Comparison of ENCODE assay signal across 24 cellular contexts in the genomic region with DNA sequence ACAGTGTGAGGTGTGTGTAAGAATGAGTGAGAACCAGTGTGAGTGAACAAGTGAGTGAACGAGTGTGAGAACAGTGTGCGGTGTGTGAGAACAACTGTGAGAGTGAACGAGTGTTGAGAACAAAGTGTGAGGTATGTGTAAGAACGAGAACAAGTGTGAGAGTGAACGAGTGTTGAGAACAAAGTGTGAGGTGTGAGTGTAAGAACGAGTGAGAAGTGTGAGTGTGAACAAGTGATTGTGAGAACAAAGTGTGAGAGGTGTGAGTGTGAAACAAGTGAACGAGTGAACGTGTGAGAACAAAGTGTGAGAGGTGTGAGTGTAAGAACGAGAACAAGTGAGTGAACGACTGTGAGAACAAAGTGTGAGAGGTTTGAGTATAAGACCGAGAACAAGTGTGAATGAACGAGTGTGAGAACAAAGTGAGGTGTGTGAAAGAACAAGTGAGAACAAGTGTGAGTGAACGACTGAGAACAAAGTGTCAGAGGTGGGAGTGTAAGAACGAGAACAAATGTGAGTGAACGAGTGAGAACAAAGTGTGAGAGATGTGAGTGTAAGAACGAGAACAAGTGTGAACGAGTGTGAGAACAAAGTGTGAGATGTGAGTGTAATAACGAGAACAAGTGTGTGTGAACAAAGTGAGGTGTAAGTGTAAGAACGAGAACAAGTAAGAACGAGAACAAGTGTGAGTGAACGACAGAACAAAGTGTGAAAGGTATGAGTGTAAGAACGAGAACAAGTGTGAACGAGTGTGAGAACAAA. TPM values are rescaled to one million over a fixed set of nuclear protein-coding genes. Genes with fewer than 3 reads are reported as not detected.
A peak's percentile ranks its signal among the peaks of the same experiment; 100 is the strongest.
DNase-seq lines count a peak whose midpoint lies in the region; ATAC-seq, FAIRE-seq and TF ChIP-seq lines count a peak whose summit lies in the region.
"Had no signal": no experiment of that assay in that cellular context is flagged by ENCODE, and none has a peak within 500 bp of the region (broad histone marks: within the 10 kb centered on the region; RNA-seq: fewer than 3 reads in every experiment).

No MANE protein-coding gene starts in this region.

- no peak for ATAC-seq in HepG2
- ATAC-seq in right lobe of liver = no peak
- ATAC-seq in K562 = no peak
- no peak for ATAC-seq in HG03280 (IDR thresholded peaks at IDR 0.05; ENCODE audit: unreplicated experiment)

- H4K5ac ChIP-seq in mesendoderm (ENCODE audit: low read length) = no peak overlapping the region

- H3K27ac ChIP-seq in HepG2 (ENCODE audit: extremely low read length, insufficient read depth, low read length) (no peak overlapping the region), right lobe of liver (no peak overlapping the region), K562 (ENCODE audit: extremely low read depth, low read depth, low read length) (no peak overlapping the region), mesendoderm (ENCODE audit: low read depth, low read length) (no peak overlapping the region)
- H3K27ac ChIP-seq: C4-2B, HL-60, KMS-11, SJSA1 had no signal

- in situ Hi-C loops in HepG2 (cut with HindIII; ENCODE audit: extremely low pct_ligation_motif_present, low pct_unique_long_range_greater_than_20kb) = no loop called here
- in situ Hi-C loops in K562 (cut with MboI) = no loop called here

- no TSS peak for BruUV-seq in HepG2 (replicated peaks; lab: Mats Ljungman, UMichigan)
- TSS peak; percentile 8 for BruUV-seq in K562 (replicated peaks; lab: Mats Ljungman, UMichigan)

- H4K8ac ChIP-seq in mesendoderm (ENCODE audit: low read depth, low read length) = no peak overlapping the region

- intact Hi-C loops in HepG2 (cut with micrococcal nuclease; ENCODE audit: unreplicated experiment) (loop anchor here (5.0 kb wide), 1 partner anchor 196 kb away; no protein-coding TSS in a partner anchor), right lobe of liver (cut with DNase I) (no loop called here), K562 (cut with micrococcal nuclease) (no loop called here)

- 95% methylated on average over 23 of the region's 23 CpGs for WGBS in HepG2 (ENCODE audit: low lambda C conversion rate)
- WGBS in right lobe of liver (ENCODE audit: insufficient coverage, low coverage, low lambda C conversion rate, missing lambda C conversion rate) = 95% methylated on average over 23 of the region's 23 CpGs
- WGBS in K562 (ENCODE audit: insufficient coverage, low coverage, missing lambda C conversion rate) = 91% methylated on average over 23 of the region's 23 CpGs
- 100% methylated on average over 10 of the region's 23 CpGs for WGBS in mesendoderm (ENCODE audit: extremely low coverage, insufficient coverage, low lambda C conversion rate)

- TF ChIP-seq POLR2A in HepG2 (IDR thresholded peaks at IDR 0.05; ENCODE audit: insufficient read depth in 1 of 2, low read depth in 2 of 2, low read length in 2 of 2) (no peak), right lobe of liver (IDR thresholded peaks at IDR 0.05) (no peak), K562 (conservative IDR thresholded peaks at IDR 0.05) (peak; percentile 35; the same call in 1 of the 2 replicates)

- H2BK120ac ChIP-seq in mesendoderm (ENCODE audit: low read depth, low read length) = no peak overlapping the region

- TF ChIP-seq EP300 in HepG2 (IDR thresholded peaks at IDR 0.05; ENCODE audit: low read depth in 2 of 2, low read length in 2 of 2) = no peak
- TF ChIP-seq EP300 in HepG2 (CRISPR knock-in tag; IDR thresholded peaks at IDR 0.05; ENCODE audit: borderline replicate concordance) = no peak
- no peak for TF ChIP-seq EP300 in K562 (IDR thresholded peaks at IDR 0.05; ENCODE audit: low read length)

- no peaks in the 10 kb centered on the region for H3K9me1 ChIP-seq in K562 (ENCODE audit: control insufficient read depth, insufficient read depth, low read length)

- H3K18ac ChIP-seq in mesendoderm (ENCODE audit: low read length) = no peak overlapping the region

- TF ChIP-seq CTCF in HepG2 (CRISPR knock-in tag; IDR thresholded peaks at IDR 0.05) = no peak
- no peak for TF ChIP-seq CTCF in right lobe of liver (IDR thresholded peaks at IDR 0.05)
- TF ChIP-seq CTCF in K562 (IDR thresholded peaks at IDR 0.05 in 2 of 3, conservative IDR thresholded peaks at IDR 0.05 in 1 of 3; ENCODE audit: insufficient read depth in 2 of 3, low read depth in 1 of 3, low read length in 3 of 3) = no peak

- no peak overlapping the region for H3K23ac ChIP-seq in mesendoderm (ENCODE audit: low read length)

- DNase-seq in HepG2 (ENCODE audit: low spot score) (no peak), right lobe of liver (no peak), K562 (ENCODE audit: extremely low read depth in 1 of 4, low spot score in 3 of 4) (no peak), mesendoderm (no peak), putamen (ENCODE audit: low spot score) (no peak), NCI-H1105 treated with DMSO at 0.1 percent for 48 hours (lab: John Stamatoyannopoulos, UW) (no peak)
- DNase-seq: 8988T; AML-193; Calu3; CD8-positive, alpha-beta memory T cell; DMS153; HFFc6; NCI-H1105; NCI-H2029 treated with DMSO at 0.1 percent for 48 hours; NCI-H226; NCI-H524; NCI-H774 had no signal

- no peak overlapping the region for H3K56ac ChIP-seq in mesendoderm (ENCODE audit: low read length)

- H3K36me3 ChIP-seq in HepG2 (replicated peaks in 1 of 2; ENCODE audit: control insufficient read depth in 1 of 2, insufficient read depth in 2 of 2, low read length in 2 of 2) = peaks cover 19 to 43% of the 10 kb centered on the region in 2 experiments
- peaks cover 0 to 3% (median 0%) of the 10 kb centered on the region in 4 donors for H3K36me3 ChIP-seq in right lobe of liver
- peaks cover 83% of the 10 kb centered on the region for H3K36me3 ChIP-seq in K562 (ENCODE audit: control insufficient read depth, insufficient read depth, low read length)
- H3K36me3 ChIP-seq in mesendoderm (ENCODE audit: control insufficient read depth, insufficient read depth, low read length) = peaks cover 15% of the 10 kb centered on the region

- POLR2A ChIA-PET in HepG2 (lab: Yijun Ruan, JAX) = no interaction called here
- POLR2A ChIA-PET in K562 (lab: Yijun Ruan, JAX) = no interaction called here

- H3K79me2 ChIP-seq in HepG2 (ENCODE audit: insufficient read depth, low read length) (no peaks in the 10 kb centered on the region), K562 (ENCODE audit: control insufficient read depth, insufficient read depth, low read length) (peaks cover 25% of the 10 kb centered on the region; the same call in 2 of the 3 replicates), mesendoderm (ENCODE audit: control insufficient read depth, insufficient read depth, low read length) (no peaks in the 10 kb centered on the region)

- H3K4ac ChIP-seq in mesendoderm (ENCODE audit: low read depth, low read length) = no peak overlapping the region

- CTCF ChIA-PET in HepG2 (lab: Yijun Ruan, JAX; ENCODE audit: low intra/inter-chr PET ratio, low total read pairs) = no interaction called here
- CTCF ChIA-PET in K562 (lab: Yijun Ruan, JAX; ENCODE audit: low intra/inter-chr PET ratio) = no interaction called here

- H3K9ac ChIP-seq in HepG2 (ENCODE audit: insufficient read depth, low read depth, low read length) = no peak overlapping the region
- H3K9ac ChIP-seq in K562 (ENCODE audit: insufficient read depth in 1 of 2, low read depth in 2 of 2, low read length in 2 of 2) = no peak overlapping the region
- H3K9ac ChIP-seq in mesendoderm (ENCODE audit: low read length) = no peak overlapping the region
- H3K9ac ChIP-seq: KMS-11 had no signal

- no peak overlapping the region for H2BK15ac ChIP-seq in mesendoderm (replicated peaks; ENCODE audit: low read depth)

- H2AK5ac ChIP-seq in mesendoderm (ENCODE audit: low read length) = no peak overlapping the region

- H3K9me3 ChIP-seq in HepG2 (ENCODE audit: low read length) = no peaks in the 10 kb centered on the region
- H3K9me3 ChIP-seq in right lobe of liver = no peaks in the 10 kb centered on the region
- peaks cover 17% of the 10 kb centered on the region for H3K9me3 ChIP-seq in K562 (replicated peaks; ENCODE audit: control insufficient read depth, insufficient read depth, low read depth, low read length)

- no peak overlapping the region for H2AFZ ChIP-seq in HepG2 (ENCODE audit: low read length)
- no peak overlapping the region for H2AFZ ChIP-seq in K562 (ENCODE audit: low read depth, low read length)

- TF ChIP-seq RAD21 in HepG2 (CRISPR knock-in tag; IDR thresholded peaks at IDR 0.05) (no peak), K562 (CRISPR knock-in tag; conservative IDR thresholded peaks at IDR 0.05 in 1 of 2, IDR thresholded peaks at IDR 0.05 in 1 of 2) (no peak)

- H4K20me1 ChIP-seq in HepG2 (ENCODE audit: insufficient read depth, low read length) = no peaks in the 10 kb centered on the region
- no peaks in the 10 kb centered on the region for H4K20me1 ChIP-seq in K562 (replicated peaks; ENCODE audit: control insufficient read depth, insufficient read depth, low read length)

- H3K27me3 ChIP-seq in HepG2 (ENCODE audit: control insufficient read depth in 1 of 2, insufficient read depth in 2 of 2, low read length in 2 of 2) (no peaks in the 10 kb centered on the region), right lobe of liver (no peaks in the 10 kb centered on the region), K562 (ENCODE audit: control insufficient read depth in 2 of 2, insufficient read depth in 2 of 2, low read length in 2 of 2) (no peaks in the 10 kb centered on the region; a peak in 1 of 5 replicates), mesendoderm (ENCODE audit: insufficient read depth, low read length, poor library complexity) (no peaks in the 10 kb centered on the region)
- H3K27me3 ChIP-seq: SJSA1 had no signal

- no peaks in the 10 kb centered on the region for H3K79me1 ChIP-seq in mesendoderm (ENCODE audit: low read length)

- H2BK5ac ChIP-seq in mesendoderm (ENCODE audit: low read length) = no peak overlapping the region

- H3K4me3 ChIP-seq in HepG2 (replicated peaks in 1 of 3; ENCODE audit: insufficient read depth in 1 of 3, low read depth in 2 of 3, low read length in 3 of 3) (no peak overlapping the region), right lobe of liver (no peak overlapping the region), K562 (no peak overlapping the region), mesendoderm (ENCODE audit: low read length) (peak overlapping the region; percentile 23)
- H3K4me3 ChIP-seq: SJSA1 had no signal

- FAIRE-seq in HepG2 (lab: Jason Lieb, UNC) (peak; percentile 28), K562 (lab: Jason Lieb, UNC) (no peak)
- FAIRE-seq: H54, RCC 7860 had no signal

- H3K4me1 ChIP-seq in HepG2 (ENCODE audit: insufficient read depth, low read length) (no peaks in the 10 kb centered on the region), right lobe of liver (no peaks in the 10 kb centered on the region), K562 (replicated peaks in 1 of 2; ENCODE audit: control insufficient read depth in 2 of 2, insufficient read depth in 2 of 2, low read length in 2 of 2) (peaks cover 0 to 11% of the 10 kb centered on the region in 2 experiments; a peak in 4 of 5 replicates), mesendoderm (ENCODE audit: control insufficient read depth, low read depth, low read length) (no peaks in the 10 kb centered on the region)
- H3K4me1 ChIP-seq: SJSA1 had no signal

- H3K4me2 ChIP-seq in HepG2 (ENCODE audit: low read depth, low read length) (no peak overlapping the region), K562 (ENCODE audit: insufficient read depth, low read length) (no peak overlapping the region), mesendoderm (ENCODE audit: low read length) (no peak overlapping the region)
- H3K4me2 ChIP-seq: KMS-11 had no signal

RNA-seq across cellular contexts. Expression of a gene that starts 47.9 kb away (rescaled TPM):
- total RNA-seq in HepG2 (2016; rRNA removed; fragmentation: Illumina TruSeq; extraction: Trizol) (26.0 and 37.3 TPM in 2 replicates), right lobe of liver (10 to 100 TPM; 19.7 to 28.7 (median 24.2) TPM), K562 (2014; rRNA removed) (64.7 and 68.7 TPM in 2 replicates), K562 (2014; rRNA removed; fragmentation: Illumina TruSeq; extraction: Trizol) (70.9 and 72.5 TPM in 2 replicates), K562 (2015; rRNA removed; fragmentation: Illumina TruSeq; extraction: Trizol) (63.1 and 67.1 TPM in 2 replicates), K562 (2021) (62.4 and 67.5 TPM in 2 replicates)
- 23.2 and 25.4 TPM in 2 replicates for total RNA-seq in HepG2 (2016; cell fraction: cytosol; rRNA removed; fragmentation: Illumina TruSeq; extraction: Trizol; ENCODE audit: low read depth)
- 23.4 and 37.6 TPM in 2 replicates for total RNA-seq in HepG2 (2016; cell fraction: insoluble cytoplasmic fraction; rRNA removed; fragmentation: Illumina TruSeq; extraction: Trizol)
- total RNA-seq in HepG2 (2016; cell fraction: membrane; rRNA removed; fragmentation: Illumina TruSeq; extraction: Trizol) = 25.1 and 27.8 TPM in 2 replicates
- 30.5 and 36.8 TPM in 2 replicates for total RNA-seq in HepG2 (2016; cell fraction: nucleus; rRNA removed; fragmentation: Illumina TruSeq; extraction: Trizol)
- polyA plus RNA-seq in HepG2 (2011; rRNA removed) (28.5 and 29.6 TPM in 2 replicates), K562 (2011; rRNA removed) (57.5 and 86.9 TPM in 2 replicates), K562 (2014; fragmentation: Illumina TruSeq; extraction: Trizol) (55.5 and 58.2 TPM in 2 replicates), K562 (2014; fragmentation: Nextera tagmentation; extraction: Ambion mirVana) (1 to 10 TPM; 5.8 to 8.3 TPM), K562 (2014; rRNA removed) (44.0 and 45.2 TPM in 2 replicates)
- polyA plus RNA-seq in HepG2 (2011; cell fraction: cytosol; rRNA removed) = 21.0 and 24.9 TPM in 2 replicates
- 30.7 and 35.6 TPM in 2 replicates for polyA plus RNA-seq in HepG2 (2011; cell fraction: nucleus; rRNA removed)
- 24.9 and 27.0 TPM in 2 replicates for polyA plus RNA-seq in HepG2 (2012)
- polyA plus RNA-seq in HepG2 (2016; cell fraction: cytosol; fragmentation: Illumina TruSeq; extraction: Trizol; ENCODE audit: low read depth) = 6.2 and 6.5 TPM in 2 replicates
- polyA plus RNA-seq in HepG2 (2016; cell fraction: insoluble cytoplasmic fraction; fragmentation: Illumina TruSeq; extraction: Trizol; ENCODE audit: low read depth) = 18.2 and 18.4 TPM in 2 replicates
- 12.5 and 13.5 TPM in 2 replicates for polyA plus RNA-seq in HepG2 (2016; cell fraction: membrane; fragmentation: Illumina TruSeq; extraction: Trizol; ENCODE audit: low read depth)
- polyA plus RNA-seq in HepG2 (2016; cell fraction: nucleus; fragmentation: Illumina TruSeq; extraction: Trizol; ENCODE audit: insufficient read depth, low read depth) = 36.5 and 39.4 TPM in 2 replicates
- 37.9 and 66.1 TPM in 2 replicates for polyA minus RNA-seq in HepG2 (2011; rRNA and poly(A)+ RNA removed; ENCODE audit: low replicate concordance)
- 35.0 and 40.6 TPM in 2 replicates for polyA minus RNA-seq in HepG2 (2011; cell fraction: cytosol; rRNA and poly(A)+ RNA removed)
- polyA minus RNA-seq in HepG2 (2011; cell fraction: nucleus; rRNA and poly(A)+ RNA removed) = 30.6 and 37.2 TPM in 2 replicates
- 111 and 160 TPM in 2 replicates for total RNA-seq in K562 (2011; cell fraction: chromatin; rRNA removed; ENCODE audit: low replicate concordance)
- total RNA-seq in K562 (2011; cell fraction: nucleolus; rRNA removed) = 87.6 and 91.1 TPM in 2 replicates
- total RNA-seq in K562 (2011; cell fraction: nucleoplasm; rRNA removed) = 118 and 155 TPM in 2 replicates
- 44.1 and 45.9 TPM in 2 replicates for polyA plus RNA-seq in K562 (2011; cell fraction: cytosol; rRNA removed)
- 43.3 and 60.6 TPM in 2 replicates for polyA plus RNA-seq in K562 (2011; cell fraction: nucleus; rRNA removed)
- 47.5 and 54.2 TPM in 2 replicates for polyA plus RNA-seq in K562 (2012)
- 119 and 154 TPM in 2 replicates for polyA minus RNA-seq in K562 (2011; rRNA and poly(A)+ RNA removed)
- 70.0 and 93.0 TPM in 2 replicates for polyA minus RNA-seq in K562 (2011; cell fraction: cytosol; rRNA and poly(A)+ RNA removed)
- 35.4 and 43.4 TPM in 2 replicates for polyA minus RNA-seq in K562 (2011; cell fraction: nucleus; rRNA and poly(A)+ RNA removed)
- polyA plus RNA-seq in mesendoderm (2013, experiment 1 of 2) = 14.6 TPM
- polyA plus RNA-seq in mesendoderm (2013, experiment 2 of 2) = 14.7 TPM
